ENCODE assay signal across 17 cellular contexts in genomic region chr2:53670351-53670750, GRCh38.
"Had no signal": no experiment of that assay in that cellular context is flagged by ENCODE, and none has a peak within 500 bp of the region (broad histone marks: within the 10 kb centered on the region; RNA-seq: fewer than 3 reads in every experiment).

No MANE protein-coding gene starts in this region.

- DNase-seq: activated CD4-positive, alpha-beta memory T cell treated with anti-CD3 and anti-CD28 coated beads for 36 hours; activated CD4-positive, alpha-beta T cell treated with anti-CD3 and anti-CD28 coated beads for 36 hours; activated naive CD4-positive, alpha-beta T cell; activated naive CD8-positive, alpha-beta T cell treated with anti-CD3 and anti-CD28 coated beads, Interleukin-2, amount 10 ng/mL, durations not matched to agents 7 days and 5 days; activated T-cell treated with anti-CD3 and anti-CD28 coated beads for 4 hours; cortex of kidney; hypothalamus; left lung; mammary epithelial cell; midbrain; occipital lobe; retina; stimulated activated naive CD8-positive, alpha-beta T cell treated with anti-CD3 and anti-CD28 coated beads, Interleukin-15, Interleukin-2, amounts not matched to agents 100 U/mL and 50 U/mL, for 24 hours; T-cell had no signal

- H3K27me3 ChIP-seq: esophagus muscularis mucosa, left lung, tibial nerve had no signal

- H3K4me3 ChIP-seq: esophagus muscularis mucosa, left lung, tibial nerve had no signal

- H3K4me1 ChIP-seq: esophagus muscularis mucosa, left lung, tibial nerve had no signal

- H3K27ac ChIP-seq: esophagus muscularis mucosa, left lung, tibial nerve had no signal

- ATAC-seq: activated CD4-positive, alpha-beta T cell treated with anti-CD3 and anti-CD28 coated beads for 36 hours; left lung; stimulated activated naive CD8-positive, alpha-beta T cell treated with anti-CD3 and anti-CD28 coated beads, Interleukin-15, Interleukin-2, amounts not matched to agents 100 U/mL and 50 U/mL, for 24 hours; T-cell; WTC11 had no signal

- H3K9me3 ChIP-seq: esophagus muscularis mucosa had no signal
